Comparison of ENCODE assay signal across 15 cellular contexts in genomic region chr19:16454519-16454918, GRCh38. TPM values are rescaled to one million over a fixed set of nuclear protein-coding genes. Genes with fewer than 3 reads are reported as not detected.
DNase-seq lines count a peak whose midpoint lies in the region; ATAC-seq and TF ChIP-seq lines count a peak whose summit lies in the region.
"Had no signal": no experiment of that assay in that cellular context is flagged by ENCODE, and none has a peak within 500 bp of the region (broad histone marks: within the 10 kb centered on the region; RNA-seq: fewer than 3 reads in every experiment).

No MANE protein-coding gene starts in this region.

- no peaks in the 10 kb centered on the region for H3K9me3 ChIP-seq in H9 (ENCODE audit: control insufficient read depth, low read depth, low read length)
- no peaks in the 10 kb centered on the region for H3K9me3 ChIP-seq in gastrocnemius medialis
- H3K9me3 ChIP-seq: upper lobe of right lung had no signal

- H2BK5ac ChIP-seq in H9 (ENCODE audit: insufficient read length, low read length): no peak overlapping the region

- DNase-seq in H9 (no peak), left lobe of liver (ENCODE audit: low spot score) (peak; percentile 66), gastrocnemius medialis (no peak), NCI-H2029 (lab: John Stamatoyannopoulos, UW) (no peak), C1 segment of cervical spinal cord (lab: John Stamatoyannopoulos, UW) (no peak), NOMO-1 (lab: John Stamatoyannopoulos, UW; ENCODE audit: unreplicated experiment in 2 of 2) (no peak)
- DNase-seq in activated CD4-positive, alpha-beta T cell treated with anti-CD3 and anti-CD28 coated beads, Interleukin-2, amount 50 U/mL, for 4 hours: no peak
- DNase-seq: activated CD4-positive, CD25-positive, alpha-beta regulatory T cell; activated T-cell treated with anti-CD3 and anti-CD28 coated beads for 4 hours; cortex of kidney; EL; NCI-H2171; upper lobe of right lung had no signal

- in situ Hi-C loops in gastrocnemius medialis (cut with MboI; ENCODE audit: low sequenced_read_pairs in 4 of 4): loop anchor here in 2 of 4 donors (25.0 kb wide), 1 partner anchor 1583 kb away; no protein-coding TSS in a partner anchor

- peak overlapping the region; percentile 76 to 92 (median 84) for H3K27ac Mint-ChIP-seq in H9

- peaks cover 12% of the 10 kb centered on the region; the same call in 1 of the 2 replicates for H3K4me1 ChIP-seq in H9 (ENCODE audit: insufficient read depth, low read length)
- H3K4me1 ChIP-seq in gastrocnemius medialis: peaks cover 67 to 76% of the 10 kb centered on the region in 2 donors

- no peaks in the 10 kb centered on the region for H3K9me3 Mint-ChIP-seq in H9

- no peak overlapping the region for H4K8ac ChIP-seq in H9 (replicated peaks; ENCODE audit: insufficient read length, low read depth, low read length)

- H3K4ac ChIP-seq in H9 (ENCODE audit: low read depth, low read length): no peak overlapping the region

- 0 out of 5 replicates have a peak overlapping the region, but pooled peaks of 1 of the 2 experiments have one; percentile 34 for H3K4me3 Mint-ChIP-seq in H9

- H3K27ac ChIP-seq in H9 (ENCODE audit: insufficient read length, low read depth, low read length) (no peak overlapping the region), angular gyrus (ENCODE audit: low read depth, low read length) (peak overlapping the region; percentile 32), gastrocnemius medialis (peak overlapping the region; percentile 91 to 99 (median 96))
- H3K27ac ChIP-seq: upper lobe of right lung had no signal

- TF ChIP-seq CTCF in H9 (conservative IDR thresholded peaks at IDR 0.05): no peak
- no peak for TF ChIP-seq CTCF in gastrocnemius medialis (IDR thresholded peaks at IDR 0.05 in 4 of 5, conservative IDR thresholded peaks at IDR 0.05 in 1 of 5)

- no peak overlapping the region for H2BK15ac ChIP-seq in H9 (ENCODE audit: low read depth, low read length)

- H2BK120ac ChIP-seq in H9 (ENCODE audit: low read depth, low read length, poor library complexity, severe bottlenecking): no peak overlapping the region

- H3K14ac ChIP-seq in H9 (ENCODE audit: insufficient read depth, low read length): no peak overlapping the region

- H4K20me1 ChIP-seq in H9 (ENCODE audit: control insufficient read depth, insufficient read depth, insufficient read length): peaks cover 2% of the 10 kb centered on the region

- H3K4me3 ChIP-seq in gastrocnemius medialis: no peak overlapping the region
- H3K4me3 ChIP-seq: upper lobe of right lung had no signal

- no peaks in the 10 kb centered on the region for H3K23me2 ChIP-seq in H9 (ENCODE audit: insufficient read length, low read depth, low read length, poor library complexity, severe bottlenecking)

- TF ChIP-seq POLR2A in gastrocnemius medialis (IDR thresholded peaks at IDR 0.05): no peak

- H3K79me1 ChIP-seq in H9 (ENCODE audit: insufficient read depth, low read depth, low read length, poor library complexity, severe bottlenecking): peaks cover 4% of the 10 kb centered on the region

- H3K36me3 ChIP-seq in gastrocnemius medialis: no peaks in the 10 kb centered on the region
- H3K36me3 ChIP-seq: upper lobe of right lung had no signal

- no peak overlapping the region for H3K4me2 ChIP-seq in H9 (ENCODE audit: insufficient read depth, insufficient read length, low read length)

- H4K91ac ChIP-seq in H9 (ENCODE audit: insufficient read length, low read depth, low read length): no peak overlapping the region

- WGBS in H9 (ENCODE audit: extremely low coverage, insufficient read length, low lambda C conversion rate): no CpG with 5 or more reads among the region's 5 CpGs

- H3K18ac ChIP-seq in H9 (ENCODE audit: insufficient read length, low read depth, low read length): no peak overlapping the region

- H3K36me3 Mint-ChIP-seq in H9 (ENCODE audit: insufficient read depth in 1 of 3, low read depth in 3 of 3): peaks cover 0 to 9% (median 4%) of the 10 kb centered on the region in 3 experiments; a peak in 3 of 7 replicates

- H3K27me3 ChIP-seq in H9 (ENCODE audit: insufficient read depth, low read length): no peaks in the 10 kb centered on the region
- H3K27me3 ChIP-seq in gastrocnemius medialis: no peaks in the 10 kb centered on the region
- H3K27me3 ChIP-seq: upper lobe of right lung had no signal

- no peaks in the 10 kb centered on the region for H3K27me3 Mint-ChIP-seq in H9 (ENCODE audit: low read depth)

- H3K23ac ChIP-seq in H9 (ENCODE audit: insufficient read length, low read depth, low read length): no peak overlapping the region

- intact Hi-C loops in gastrocnemius medialis (cut with DNase I; ENCODE audit: low total_unique reads): no loop called here

- no peak overlapping the region for H4K5ac ChIP-seq in H9 (ENCODE audit: insufficient read length, low read depth, low read length)

- no peak overlapping the region for H2BK12ac ChIP-seq in H9 (ENCODE audit: insufficient read length, low read depth, low read length)

- H3K56ac ChIP-seq in H9 (ENCODE audit: insufficient read length, low read depth, low read length): no peak overlapping the region

- ATAC-seq in left lobe of liver (peak; percentile 83), gastrocnemius medialis (no peak)
- ATAC-seq: upper lobe of right lung had no signal

- H3K9ac ChIP-seq in H9 (ENCODE audit: extremely low read depth, insufficient read length, low read length): no peak overlapping the region

- peaks cover 40 to 42% of the 10 kb centered on the region in 2 experiments for H3K4me1 Mint-ChIP-seq in H9

- H2AFZ ChIP-seq in H9 (ENCODE audit: low read length): no peak overlapping the region

- H3K79me2 ChIP-seq in H9 (ENCODE audit: insufficient read depth, low read length): peaks cover 28% of the 10 kb centered on the region; the same call in 1 of the 2 replicates

- no peak overlapping the region for H3T11ph ChIP-seq in H9 (ENCODE audit: low read length)

- H2BK20ac ChIP-seq in H9 (ENCODE audit: low read depth, low read length, poor library complexity, severe bottlenecking): no peak overlapping the region

- no peak overlapping the region for H2AK5ac ChIP-seq in H9 (ENCODE audit: insufficient read length, low read length)

RNA-seq across cellular contexts. Expression of gene EPS15L1, which starts 17.3 kb away (rescaled TPM):
- total RNA-seq in H9 (2021) (31.8 and 33.3 TPM in 2 replicates), left lobe of liver (17.2 TPM), gastrocnemius medialis (10 to 100 TPM; 52.5 to 61.7 (median 59.7) TPM)

RNA-seq across cellular contexts. Expression of gene CALR3, which starts 41.4 kb away (rescaled TPM):
- total RNA-seq in H9 (2021): 0.44 and 0.53 TPM in 2 replicates
- total RNA-seq in left lobe of liver: not detected
- not detected for total RNA-seq in gastrocnemius medialis
- total RNA-seq: mesenteric fat pad, upper lobe of right lung had no signal

RNA-seq across cellular contexts. Expression of gene C19orf44, which starts 41.7 kb away (rescaled TPM):
- total RNA-seq in H9 (2021): 5.7 and 6.4 TPM in 2 replicates
- total RNA-seq in left lobe of liver: 2.4 TPM
- 1 to 10 TPM; 4.1 to 7.1 (median 5.0) TPM for total RNA-seq in gastrocnemius medialis
